1 cellular context compared by ENCODE assay signal in genomic region chr13:113171250-113172125, GRCh38.
TF ChIP-seq lines count a peak whose summit lies in the region.

No MANE protein-coding gene starts in this region.

TF ChIP-seq in endothelial cell of umbilical vein, 7 proteins besides CTCF, POLR2A, EP300 and RAD21:
- TF ChIP-seq MYC (IDR thresholded peaks at IDR 0.05; ENCODE audit: low read depth, low read length): no peak
- no peak for TF ChIP-seq MAX (IDR thresholded peaks at IDR 0.05; ENCODE audit: insufficient read depth, insufficient read length)
- TF ChIP-seq GATA2 (IDR thresholded peaks at IDR 0.05; ENCODE audit: insufficient read depth, insufficient read length, low read depth, low read length): no peak
- no peak for TF ChIP-seq FOS (IDR thresholded peaks at IDR 0.05; ENCODE audit: borderline replicate concordance, insufficient read depth, low read length)
- TF ChIP-seq POLR2AphosphoS5 (IDR thresholded peaks at IDR 0.05; ENCODE audit: insufficient read depth, low read depth, low read length): no peak
- TF ChIP-seq EZH2 (IDR thresholded peaks at IDR 0.05; ENCODE audit: borderline replicate concordance, low read depth, low read length, severe bottlenecking): no peak
- no peak for TF ChIP-seq JUN (IDR thresholded peaks at IDR 0.05; ENCODE audit: borderline replicate concordance, insufficient read depth, insufficient read length, low read depth)
